9 cellular contexts compared by ENCODE assay signal in genomic region chr5:78527054-78527884, GRCh38.
A peak's percentile ranks its signal among the peaks of the same experiment; 100 is the strongest.
DNase-seq lines count a peak whose midpoint lies in the region; ATAC-seq and TF ChIP-seq lines count a peak whose summit lies in the region.
"Had no signal": no experiment of that assay in that cellular context is flagged by ENCODE, and none has a peak within 500 bp of the region (broad histone marks: within the 10 kb centered on the region; RNA-seq: fewer than 3 reads in every experiment).

No MANE protein-coding gene starts in this region.

- peak overlapping the region in 1 of 2 donors; percentile 15 for H3K4me3 Mint-ChIP-seq in CD14-positive monocyte

- H3K27ac ChIP-seq in SK-N-SH (ENCODE audit: low read depth in 2 of 2, low read length in 1 of 2) = peak overlapping the region; percentile 41 to 97; a peak in 3 of 4 replicates

- H3K36me3 Mint-ChIP-seq in CD14-positive monocyte = peaks cover 16 to 33% of the 10 kb centered on the region in 2 donors

- peaks cover 0 to 1% (median 1%) of the 10 kb centered on the region in 3 donors for H3K27me3 Mint-ChIP-seq in CD14-positive monocyte (ENCODE audit: low read depth in 3 of 3)

- no peaks in the 10 kb centered on the region for H3K36me3 ChIP-seq in SK-N-SH (replicated peaks in 1 of 2; ENCODE audit: control insufficient read depth in 1 of 2, insufficient read depth in 2 of 2, low read length in 1 of 2)

- TF ChIP-seq EP300 in SK-N-SH (IDR thresholded peaks at IDR 0.05; ENCODE audit: borderline replicate concordance in 1 of 2, low read depth in 1 of 2, low read length in 1 of 2) = no peak

- peaks cover 48% of the 10 kb centered on the region for H3F3A ChIP-seq in SK-N-SH (replicated peaks; ENCODE audit: insufficient read depth)

- H3K9ac ChIP-seq in SK-N-SH = peak overlapping the region; percentile 75

- no peaks in the 10 kb centered on the region for H4K20me1 ChIP-seq in SK-N-SH (ENCODE audit: insufficient read depth)

- intact Hi-C loops in CD14-positive monocyte (cut with micrococcal nuclease) = loop anchor here in 1 of 2 donors (2.0 to 5.0 kb wide), 2 partner anchors 14 to 45 kb away; no protein-coding TSS in a partner anchor

- peaks cover 79% of the 10 kb centered on the region for H3K79me2 ChIP-seq in SK-N-SH (ENCODE audit: insufficient read depth)

- no peak for TF ChIP-seq CTCF in CD14-positive monocyte (IDR thresholded peaks at IDR 0.05)
- no peak for TF ChIP-seq CTCF in SK-N-SH (IDR thresholded peaks at IDR 0.05)
- TF ChIP-seq CTCF in fibroblast of villous mesenchyme (IDR thresholded peaks at IDR 0.05; ENCODE audit: insufficient read depth, low read depth, low read length) = no peak

- peak overlapping the region; percentile 93 to 98 (median 96) for H3K27ac Mint-ChIP-seq in CD14-positive monocyte

- no peaks in the 10 kb centered on the region for H3K9me3 ChIP-seq in SK-N-SH

- DNase-seq in CD14-positive monocyte (ENCODE audit: low spot score) (peak; percentile 90), SK-N-SH (no peak), fibroblast of villous mesenchyme (ENCODE audit: low read depth) (peak; percentile 95), non-pigmented ciliary epithelial cell (ENCODE audit: low read depth) (peak; percentile 92), NOMO-1 (lab: John Stamatoyannopoulos, UW; ENCODE audit: unreplicated experiment in 2 of 2) (no peak), NCI-H1105 treated with DMSO at 0.1 percent for 48 hours (lab: John Stamatoyannopoulos, UW) (no peak)
- DNase-seq: activated gamma-delta T cell had no signal

- TF ChIP-seq RAD21 in SK-N-SH (IDR thresholded peaks at IDR 0.05; ENCODE audit: low read length) = no peak

- H3K4me3 ChIP-seq in SK-N-SH (ENCODE audit: low read depth in 2 of 2, low read length in 1 of 2) (no peak overlapping the region), fibroblast of villous mesenchyme (ENCODE audit: low read depth, low read length) (no peak overlapping the region)

- CTCF ChIA-PET in SK-N-SH (lab: Yijun Ruan, JAX) = interaction anchor here (0.9 to 3.3 kb wide), 4 partner anchors 8 to 439 kb away, joined by 3 to 12 read pairs (median 3); no protein-coding TSS in a partner anchor

- POLR2A ChIA-PET in SK-N-SH (lab: Yijun Ruan, JAX) = no interaction called here

- H3K9me2 ChIP-seq in SK-N-SH = no peaks in the 10 kb centered on the region

- H3K4me1 ChIP-seq in SK-N-SH (ENCODE audit: control insufficient read depth in 1 of 2, insufficient read depth in 2 of 2, low read depth in 1 of 2, low read length in 1 of 2) = peaks cover 4 to 31% of the 10 kb centered on the region in 2 experiments

- peak overlapping the region; percentile 73; the same call in 1 of the 2 replicates for H3K4me2 ChIP-seq in SK-N-SH

- H3K4me1 Mint-ChIP-seq in CD14-positive monocyte = peaks cover 60% of the 10 kb centered on the region

- no peaks in the 10 kb centered on the region for H3K9me3 Mint-ChIP-seq in CD14-positive monocyte

- no peaks in the 10 kb centered on the region for H3K27me3 ChIP-seq in SK-N-SH (ENCODE audit: insufficient read depth)

- no peak overlapping the region for H2AFZ ChIP-seq in SK-N-SH (ENCODE audit: low read depth)

- WGBS in SK-N-SH (ENCODE audit: low lambda C conversion rate) = 63% methylated on average over 9 of the region's 9 CpGs

- no peak for ATAC-seq in HG03139 (IDR thresholded peaks at IDR 0.05; ENCODE audit: unreplicated experiment)
- ATAC-seq in GM21576 (IDR thresholded peaks at IDR 0.05; ENCODE audit: unreplicated experiment) = no peak

TF ChIP-seq in SK-N-SH, 30 proteins besides CTCF, POLR2A, EP300 and RAD21:
- TF ChIP-seq PBX3 (IDR thresholded peaks at IDR 0.05) (peak; percentile 68), YY1 (IDR thresholded peaks at IDR 0.05; ENCODE audit: low read depth) (no peak), CHD2 (IDR thresholded peaks at IDR 0.05; ENCODE audit: low read length, partially characterized antibody) (no peak), POLR2AphosphoS5 (IDR thresholded peaks at IDR 0.05; ENCODE audit: low read depth, low read length) (no peak; the same call in 1 of the 2 replicates), SIN3A (IDR thresholded peaks at IDR 0.05; ENCODE audit: borderline replicate concordance, low read depth, low read length) (peak; percentile 69; the same call in 1 of the 2 replicates), TCF12 (IDR thresholded peaks at IDR 0.05) (peak; percentile 67), FOSL2 (IDR thresholded peaks at IDR 0.05; ENCODE audit: borderline replicate concordance, low read depth) (peak; percentile 24; the same call in 1 of the 2 replicates), RXRA (IDR thresholded peaks at IDR 0.05; ENCODE audit: borderline replicate concordance, low read depth) (no peak), RCOR1 (IDR thresholded peaks at IDR 0.05; ENCODE audit: low read length) (no peak)
- TF ChIP-seq, protein P1, sequence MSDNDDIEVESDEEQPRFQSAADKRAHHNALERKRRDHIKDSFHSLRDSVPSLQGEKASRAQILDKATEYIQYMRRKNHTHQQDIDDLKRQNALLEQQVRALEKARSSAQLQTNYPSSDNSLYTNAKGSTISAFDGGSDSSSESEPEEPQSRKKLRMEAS (IDR thresholded peaks at IDR 0.05; ENCODE audit: low read depth) = 0 out of 2 replicates have a peak, but pooled peaks have one; percentile 15
- TF ChIP-seq, protein P2, sequence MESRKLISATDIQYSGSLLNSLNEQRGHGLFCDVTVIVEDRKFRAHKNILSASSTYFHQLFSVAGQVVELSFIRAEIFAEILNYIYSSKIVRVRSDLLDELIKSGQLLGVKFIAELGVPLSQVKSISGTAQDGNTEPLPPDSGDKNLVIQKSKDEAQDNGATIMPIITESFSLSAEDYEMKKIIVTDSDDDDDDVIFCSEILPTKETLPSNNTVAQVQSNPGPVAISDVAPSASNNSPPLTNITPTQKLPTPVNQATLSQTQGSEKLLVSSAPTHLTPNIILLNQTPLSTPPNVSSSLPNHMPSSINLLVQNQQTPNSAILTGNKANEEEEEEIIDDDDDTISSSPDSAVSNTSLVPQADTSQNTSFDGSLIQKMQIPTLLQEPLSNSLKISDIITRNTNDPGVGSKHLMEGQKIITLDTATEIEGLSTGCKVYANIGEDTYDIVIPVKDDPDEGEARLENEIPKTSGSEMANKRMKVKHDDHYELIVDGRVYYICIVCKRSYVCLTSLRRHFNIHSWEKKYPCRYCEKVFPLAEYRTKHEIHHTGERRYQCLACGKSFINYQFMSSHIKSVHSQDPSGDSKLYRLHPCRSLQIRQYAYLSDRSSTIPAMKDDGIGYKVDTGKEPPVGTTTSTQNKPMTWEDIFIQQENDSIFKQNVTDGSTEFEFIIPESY (IDR thresholded peaks at IDR 0.05; ENCODE audit: borderline replicate concordance, low read depth) = no peak
TF ChIP-seq in SK-N-SH: peak in this region for 5.

Comparison
In these comparisons a context has a peak if more than half of its experiments do, and no peak if none do; other contexts are left out.
1. DNase-seq: peak in CD14-positive monocyte (single experiment), fibroblast of villous mesenchyme (single experiment) and non-pigmented ciliary epithelial cell (single experiment); none in SK-N-SH (single experiment), NOMO-1 (0 of 2) and NCI-H1105 treated with DMSO at 0.1 percent for 48 hours (single experiment).